In the genomic region with DNA sequence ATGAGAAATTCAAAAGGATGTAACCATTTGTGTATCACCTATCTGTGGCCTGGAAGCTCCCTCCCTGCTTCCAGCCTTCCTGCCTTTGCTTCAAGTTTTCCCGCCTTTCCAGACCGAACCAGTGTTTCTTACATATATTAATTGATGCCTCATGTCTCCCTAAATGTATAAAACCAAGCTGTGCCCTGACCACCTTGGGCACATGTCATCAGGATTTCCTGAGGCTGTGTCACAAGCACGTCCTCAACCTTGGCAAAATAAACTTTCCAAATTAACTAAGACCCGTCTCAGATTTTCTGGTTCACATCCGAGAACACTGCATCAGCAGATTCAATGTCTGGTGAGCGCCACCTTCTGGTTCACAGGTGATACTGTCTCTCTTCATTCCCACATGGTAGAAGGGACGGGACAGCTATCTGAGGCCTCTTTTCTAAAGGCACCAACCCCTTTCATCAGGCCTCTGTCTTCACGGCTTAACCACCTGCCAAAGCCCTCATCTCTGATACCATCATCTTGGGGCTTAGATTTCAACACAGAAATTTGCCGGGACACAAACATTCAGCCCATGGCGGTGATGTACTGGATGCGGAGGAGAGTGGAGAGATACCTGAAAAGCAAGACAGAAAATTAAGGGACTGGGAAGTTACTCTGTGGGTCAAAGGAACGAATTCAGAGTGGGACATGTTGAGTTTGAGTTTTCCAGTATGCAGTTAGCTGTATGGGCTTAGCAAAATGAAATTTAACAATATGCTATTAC, we compare ENCODE assay signal across 8 cellular contexts. TPM values are rescaled to one million over a fixed set of nuclear protein-coding genes. Genes with fewer than 3 reads are reported as not detected.
A peak's percentile ranks its signal among the peaks of the same experiment; 100 is the strongest.
DNase-seq lines count a peak whose midpoint lies in the region; ATAC-seq and TF ChIP-seq lines count a peak whose summit lies in the region.

No MANE protein-coding gene starts in this region.

- TF ChIP-seq CTCF in fibroblast of villous mesenchyme (IDR thresholded peaks at IDR 0.05; ENCODE audit: insufficient read depth, low read depth, low read length), result peak; percentile 85

- no peak overlapping the region for H3K4me3 Mint-ChIP-seq in activated T-cell treated with anti-CD3 and anti-CD28 coated beads, Interleukin-2, amount 50 U/mL, for 24 hours

- H3K27me3 Mint-ChIP-seq in activated T-cell treated with anti-CD3 and anti-CD28 coated beads, Interleukin-2, amount 50 U/mL, for 24 hours, result peaks cover 74% of the 10 kb centered on the region

- H3K27ac Mint-ChIP-seq in activated T-cell treated with anti-CD3 and anti-CD28 coated beads, Interleukin-2, amount 50 U/mL, for 24 hours, result no peak overlapping the region

- peak; percentile 25 for DNase-seq in DMS79 treated with DMSO at 0.1 percent for 48 hours (lab: John Stamatoyannopoulos, UW)
- DNase-seq in DMS79 (lab: John Stamatoyannopoulos, UW), result no peak
- DNase-seq in NCI-H69 (lab: John Stamatoyannopoulos, UW), result peak; percentile 43
- DNase-seq in activated T-cell treated with anti-CD3 and anti-CD28 coated beads, Interleukin-2, amount 50 U/mL, for 24 hours, result peak; percentile 39
- peak; percentile 71 for DNase-seq in fibroblast of villous mesenchyme (ENCODE audit: low read depth)
- peak; percentile 42 for DNase-seq in non-pigmented ciliary epithelial cell (ENCODE audit: low read depth)

- ATAC-seq in HG02884 (IDR thresholded peaks at IDR 0.05; ENCODE audit: unreplicated experiment) (peak; percentile 55), GM19023 (IDR thresholded peaks at IDR 0.05; ENCODE audit: unreplicated experiment) (no peak)

- no peak overlapping the region for H3K4me3 ChIP-seq in fibroblast of villous mesenchyme (ENCODE audit: low read depth, low read length)

- H3K9me3 Mint-ChIP-seq in activated T-cell treated with anti-CD3 and anti-CD28 coated beads, Interleukin-2, amount 50 U/mL, for 24 hours, result no peaks in the 10 kb centered on the region

- H3K36me3 Mint-ChIP-seq in activated T-cell treated with anti-CD3 and anti-CD28 coated beads, Interleukin-2, amount 50 U/mL, for 24 hours (ENCODE audit: low read depth), result no peaks in the 10 kb centered on the region

- H3K4me1 Mint-ChIP-seq in activated T-cell treated with anti-CD3 and anti-CD28 coated beads, Interleukin-2, amount 50 U/mL, for 24 hours (ENCODE audit: low read depth), result no peaks in the 10 kb centered on the region

RNA-seq across cellular contexts. Expression of a gene that starts 58.7 kb away (rescaled TPM):
- total RNA-seq in fibroblast of villous mesenchyme, result under 0.01 TPM in 2 replicates
